Comparison of ENCODE assay signal across 6 cellular contexts in genomic region chr6:126640921-126641320, GRCh38.
"Had no signal": no experiment of that assay in that cellular context is flagged by ENCODE, and none has a peak within 500 bp of the region (broad histone marks: within the 10 kb centered on the region; RNA-seq: fewer than 3 reads in every experiment).

No MANE protein-coding gene starts in this region.

- DNase-seq: GM23248, GOT3, H9, HCEC 1CT, IMR-90 had no signal

- H3K9me3 Mint-ChIP-seq: H9 had no signal

- H3K4me3 Mint-ChIP-seq: H9 had no signal

- H3K27ac ChIP-seq: GM23248 had no signal

- H3K4me3 ChIP-seq: GM23248, K562 had no signal

- H2AFZ ChIP-seq: GM23248 had no signal
